ENCODE assay signal across 8 cellular contexts in the genomic region with DNA sequence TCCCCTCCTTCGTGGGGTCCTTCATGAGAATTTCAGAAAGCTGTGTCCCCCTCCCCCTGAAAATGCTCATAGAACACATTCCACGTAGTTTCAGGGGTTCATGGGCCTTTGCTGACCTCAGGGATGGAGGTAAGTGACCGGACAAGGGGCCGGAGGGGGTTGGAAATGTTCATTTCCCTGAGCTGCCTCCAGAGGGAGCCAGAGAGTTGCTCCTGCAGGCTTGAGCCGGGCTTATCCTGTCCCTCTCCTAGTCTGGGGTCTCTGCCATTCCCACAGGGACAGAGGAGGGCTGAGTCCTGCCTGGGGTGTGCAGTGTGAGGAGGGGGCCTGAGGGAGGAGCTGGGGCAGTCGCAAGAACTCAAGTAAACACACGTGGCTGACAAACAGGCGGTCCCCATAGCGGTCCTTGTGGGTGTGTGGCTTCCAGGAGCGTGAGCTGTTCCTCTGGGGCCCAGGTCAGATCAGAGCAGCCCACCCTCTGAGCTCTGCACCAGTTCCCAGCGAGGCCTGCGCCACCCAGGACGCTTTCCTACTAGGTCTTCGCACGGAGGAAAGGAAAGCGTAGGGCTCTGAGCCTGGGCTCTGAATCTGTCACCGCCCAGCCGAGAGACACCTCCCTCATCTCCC.
DNase-seq lines count a peak whose midpoint lies in the region; ATAC-seq, FAIRE-seq and TF ChIP-seq lines count a peak whose summit lies in the region.

No MANE protein-coding gene starts in this region.

- H3K9me3 ChIP-seq in HAP-1 (0 out of 2 replicates have a peak, but pooled peaks cover 3% of the 10 kb centered on the region), astrocyte (ENCODE audit: insufficient read depth, low read depth, low read length) (no peaks in the 10 kb centered on the region), kidney (ENCODE audit: control insufficient read depth in 1 of 2, low read length in 2 of 2) (no peaks in the 10 kb centered on the region), gastrocnemius medialis (no peaks in the 10 kb centered on the region)

- no peak overlapping the region for H3K4me3 ChIP-seq in HAP-1
- H3K4me3 ChIP-seq in astrocyte (ENCODE audit: insufficient read depth, low read depth, low read length) = no peak overlapping the region
- no peak overlapping the region for H3K4me3 ChIP-seq in kidney (ENCODE audit: low read length in 2 of 2)
- H3K4me3 ChIP-seq in gastrocnemius medialis = no peak overlapping the region

- H3K4me1 ChIP-seq in HAP-1 = no peaks in the 10 kb centered on the region
- H3K4me1 ChIP-seq in astrocyte (ENCODE audit: insufficient read depth, low read length) = no peaks in the 10 kb centered on the region
- no peaks in the 10 kb centered on the region for H3K4me1 ChIP-seq in kidney (ENCODE audit: control insufficient read depth in 1 of 2, insufficient read depth in 1 of 2, low read depth in 1 of 2, low read length in 2 of 2)
- H3K4me1 ChIP-seq in gastrocnemius medialis = no peaks in the 10 kb centered on the region

- peaks cover 36% of the 10 kb centered on the region for H3K27me3 Mint-ChIP-seq in astrocyte (ENCODE audit: low read depth, unreplicated experiment)

- TF ChIP-seq CTCF in astrocyte (IDR thresholded peaks at IDR 0.05; ENCODE audit: insufficient read depth, low read depth, low read length) (peak; percentile 57), kidney (IDR thresholded peaks at IDR 0.05; ENCODE audit: borderline replicate concordance, extremely low read depth, insufficient read depth) (peak; percentile 45), omental fat pad (IDR thresholded peaks at IDR 0.05) (no peak), gastrocnemius medialis (IDR thresholded peaks at IDR 0.05 in 4 of 5, conservative IDR thresholded peaks at IDR 0.05 in 1 of 5) (peak in 2 of 5 experiments; percentile 40 to 47)

- no peak overlapping the region for H3K4me2 ChIP-seq in astrocyte (ENCODE audit: low read length)

- H3K9ac ChIP-seq in astrocyte (ENCODE audit: low read length) (no peak overlapping the region), kidney (ENCODE audit: low read length in 2 of 2) (no peak overlapping the region)

- H4K20me1 ChIP-seq in astrocyte (ENCODE audit: insufficient read depth, low read length) = no peaks in the 10 kb centered on the region

- intact Hi-C loops in kidney (cut with DNase I) (no loop called here), gastrocnemius medialis (cut with DNase I; ENCODE audit: low total_unique reads) (no loop called here)

- in situ Hi-C loops in HAP-1 (cut with MboI; ENCODE audit: low sequenced_read_pairs) (no loop called here), gastrocnemius medialis (cut with MboI; ENCODE audit: low sequenced_read_pairs in 4 of 4) (no loop called here)

- H3K27me3 ChIP-seq in HAP-1 (ENCODE audit: low read depth) = no peaks in the 10 kb centered on the region
- peaks cover 4% of the 10 kb centered on the region for H3K27me3 ChIP-seq in astrocyte (ENCODE audit: insufficient read depth, low read length)
- peaks cover 5 to 11% (median 9%) of the 10 kb centered on the region in 3 donors for H3K27me3 ChIP-seq in gastrocnemius medialis

- no peak overlapping the region for H3K4me3 Mint-ChIP-seq in astrocyte (ENCODE audit: unreplicated experiment)

- H3K4me1 Mint-ChIP-seq in astrocyte (ENCODE audit: low read depth, unreplicated experiment) = no peaks in the 10 kb centered on the region

- TF ChIP-seq POLR2A in gastrocnemius medialis (IDR thresholded peaks at IDR 0.05) = no peak

- H3K36me3 ChIP-seq in HAP-1 (replicated peaks) = peaks cover 13% of the 10 kb centered on the region
- H3K36me3 ChIP-seq in astrocyte (ENCODE audit: insufficient read depth, low read length) = no peaks in the 10 kb centered on the region
- no peaks in the 10 kb centered on the region for H3K36me3 ChIP-seq in kidney (ENCODE audit: control insufficient read depth in 1 of 2, insufficient read depth in 2 of 2, low read length in 2 of 2)
- H3K36me3 ChIP-seq in gastrocnemius medialis = no peaks in the 10 kb centered on the region

- no peaks in the 10 kb centered on the region for H3K79me2 ChIP-seq in astrocyte (ENCODE audit: insufficient read depth, low read length)

- peaks cover 3% of the 10 kb centered on the region for H3K9me3 Mint-ChIP-seq in astrocyte (ENCODE audit: unreplicated experiment)

- ATAC-seq in omental fat pad (ENCODE audit: low FRiP score) (no peak), GM21786 (IDR thresholded peaks at IDR 0.05; ENCODE audit: unreplicated experiment) (no peak), gastrocnemius medialis (no peak)

- H3K36me3 Mint-ChIP-seq in astrocyte (ENCODE audit: low read depth, unreplicated experiment) = no peaks in the 10 kb centered on the region

- H3K27ac Mint-ChIP-seq in astrocyte (ENCODE audit: unreplicated experiment) = no peak overlapping the region

- H3K27ac ChIP-seq in astrocyte (ENCODE audit: low read depth, low read length) (no peak overlapping the region), kidney (ENCODE audit: low read depth in 2 of 2, low read length in 2 of 2) (no peak overlapping the region), gastrocnemius medialis (no peak overlapping the region)

- peak; percentile 13 for FAIRE-seq in astrocyte (lab: Jason Lieb, UNC)
- no peak for FAIRE-seq in kidney (lab: Jason Lieb, UNC)

- no peak overlapping the region for H2AFZ ChIP-seq in astrocyte (ENCODE audit: low read depth, low read length)

- DNase-seq in COLO668 (lab: John Stamatoyannopoulos, UW; ENCODE audit: unreplicated experiment) (peak; percentile 23), HAP-1 (ENCODE audit: low spot score in 2 of 2) (peak; percentile 19 to 58), astrocyte (ENCODE audit: low read depth) (no peak), kidney (no peak), omental fat pad (ENCODE audit: low spot score) (no peak), gastrocnemius medialis (no peak)
- no peak for DNase-seq in activated CD4-positive, alpha-beta T cell treated with anti-CD3 and anti-CD28 coated beads, Interleukin-2, amount 50 U/mL, for 1 hour

Comparison
In these comparisons a context has a peak if more than half of its experiments do, and no peak if none do; other contexts are left out.
1. DNase-seq: peak in COLO668 (single experiment) and HAP-1 (2 of 2); none in astrocyte (single experiment), kidney (single experiment), omental fat pad (single experiment), activated CD4-positive, alpha-beta T cell treated with anti-CD3 and anti-CD28 coated beads, Interleukin-2, amount 50 U/mL, for 1 hour (single experiment) and gastrocnemius medialis (0 of 2).
2. CTCF ChIP-seq: peak in astrocyte (single experiment) and kidney (single experiment); none in omental fat pad (0 of 3).